Comparison of ENCODE assay signal across 1 cellular context in the genomic region with DNA sequence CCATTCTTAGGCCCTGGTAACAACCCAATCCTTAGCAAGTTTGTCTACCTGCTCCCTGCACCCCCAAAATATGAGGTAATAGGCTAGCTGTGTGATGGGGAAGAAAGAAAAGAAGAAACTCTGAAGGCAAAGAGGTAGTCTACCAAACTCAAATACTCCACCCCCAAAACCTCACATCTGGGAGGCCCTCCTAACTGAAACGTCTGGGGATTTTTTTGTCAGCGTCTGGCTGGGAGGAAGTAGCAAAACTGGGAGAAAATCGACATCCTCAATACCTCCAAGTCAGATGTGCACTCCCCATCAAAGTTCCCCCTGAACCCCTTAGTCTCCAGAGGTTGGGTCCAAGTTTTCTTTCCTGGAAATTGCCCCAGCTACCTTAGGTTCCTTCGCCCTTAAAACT.
TF ChIP-seq lines count a peak whose summit lies in the region.

No MANE protein-coding gene starts in this region.

TF ChIP-seq in HepG2, 621 proteins besides CTCF, POLR2A, EP300 and RAD21 (continued from another document):
- TF ChIP-seq ZNF282 (IDR thresholded peaks at IDR 0.05; ENCODE audit: partially characterized antibody): no peak
- TF ChIP-seq MTA3 (CRISPR knock-in tag; IDR thresholded peaks at IDR 0.05): no peak
- no peak for TF ChIP-seq RFXANK (CRISPR knock-in tag; IDR thresholded peaks at IDR 0.05)
- TF ChIP-seq, protein P1, sequence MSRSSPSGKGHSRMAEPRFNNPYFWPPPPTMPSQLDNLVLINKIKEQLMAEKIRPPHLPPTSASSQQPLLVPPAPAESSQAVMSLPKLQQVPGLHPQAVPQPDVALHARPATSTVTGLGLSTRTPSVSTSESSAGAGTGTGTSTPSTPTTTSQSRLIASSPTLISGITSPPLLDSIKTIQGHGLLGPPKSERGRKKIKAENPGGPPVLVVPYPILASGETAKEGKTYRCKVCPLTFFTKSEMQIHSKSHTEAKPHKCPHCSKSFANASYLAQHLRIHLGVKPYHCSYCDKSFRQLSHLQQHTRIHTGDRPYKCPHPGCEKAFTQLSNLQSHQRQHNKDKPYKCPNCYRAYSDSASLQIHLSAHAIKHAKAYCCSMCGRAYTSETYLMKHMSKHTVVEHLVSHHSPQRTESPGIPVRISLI (CRISPR knock-in tag; IDR thresholded peaks at IDR 0.05; ENCODE audit: borderline replicate concordance): no peak
- TF ChIP-seq MTA1 (CRISPR knock-in tag; IDR thresholded peaks at IDR 0.05; ENCODE audit: borderline replicate concordance): no peak
